Comparison of ENCODE assay signal across 8 cellular contexts in genomic region chr3:172591876-172592771, GRCh38.
DNase-seq lines count a peak whose midpoint lies in the region; ATAC-seq and FAIRE-seq lines count a peak whose summit lies in the region.

No MANE protein-coding gene starts in this region.

- peaks cover 32% of the 10 kb centered on the region for H3K36me3 Mint-ChIP-seq in activated naive CD8-positive, alpha-beta T cell treated with anti-CD3 and anti-CD28 coated beads, Interleukin-2, amount 10 ng/mL, durations not matched to agents 7 days and 5 days

- H3K4me1 Mint-ChIP-seq in activated naive CD8-positive, alpha-beta T cell treated with anti-CD3 and anti-CD28 coated beads, Interleukin-2, amount 10 ng/mL, durations not matched to agents 7 days and 5 days = peaks cover 74% of the 10 kb centered on the region

- peak; percentile 98 for FAIRE-seq in GM18507 (lab: Jason Lieb, UNC)

- peaks cover 18% of the 10 kb centered on the region for H3K9me3 Mint-ChIP-seq in activated naive CD8-positive, alpha-beta T cell treated with anti-CD3 and anti-CD28 coated beads, Interleukin-2, amount 10 ng/mL, durations not matched to agents 7 days and 5 days

- H3K4me3 Mint-ChIP-seq in activated naive CD8-positive, alpha-beta T cell treated with anti-CD3 and anti-CD28 coated beads, Interleukin-2, amount 10 ng/mL, durations not matched to agents 7 days and 5 days = peak overlapping the region; percentile 67

- peak; percentile 85 for ATAC-seq in HG02852 (IDR thresholded peaks at IDR 0.05; ENCODE audit: unreplicated experiment)
- ATAC-seq in activated naive CD8-positive, alpha-beta T cell treated with anti-CD3 and anti-CD28 coated beads, Interleukin-2, amount 10 ng/mL, durations not matched to agents 7 days and 5 days (ENCODE audit: low read depth) = peak; percentile 78

- POLR2A ChIA-PET in activated naive CD8-positive, alpha-beta T cell treated with anti-CD3 and anti-CD28 coated beads, Interleukin-2, amount 10 ng/mL, durations not matched to agents 7 days and 5 days (lab: Charles Lee) = interaction anchor here (0.6 to 9.0 kb wide), 14 partner anchors 8 to 1538 kb away, joined by 3 to 214 read pairs (median 6); partner anchors contain the start of gene TNFSF10

- DNase-seq in GM18507 (ENCODE audit: extremely low spot score, insufficient read length, low read depth) (peak; percentile 65), T-helper 1 cell (peak; percentile 50 to 92 (median 65)), HuH-7.5 (ENCODE audit: low spot score) (no peak), SKM-1 treated with dmso at 0.1 percent for 144 hours (lab: John Stamatoyannopoulos, UW; ENCODE audit: unreplicated experiment) (no peak), cerebellar cortex (ENCODE audit: low spot score) (no peak)
- peak; percentile 81 for DNase-seq in activated naive CD8-positive, alpha-beta T cell treated with anti-CD3 and anti-CD28 coated beads, Interleukin-2, amount 10 ng/mL, durations not matched to agents 7 days and 5 days
- DNase-seq in stimulated activated CD8-positive, alpha-beta memory T cell treated with anti-CD3 and anti-CD28 coated beads, Interleukin-15, amount 100 ng/mL, for 24 hours (ENCODE audit: low read depth) = peak; percentile 23

- peak overlapping the region; percentile 88 for H3K27ac Mint-ChIP-seq in activated naive CD8-positive, alpha-beta T cell treated with anti-CD3 and anti-CD28 coated beads, Interleukin-2, amount 10 ng/mL, durations not matched to agents 7 days and 5 days

- H3K27me3 Mint-ChIP-seq in activated naive CD8-positive, alpha-beta T cell treated with anti-CD3 and anti-CD28 coated beads, Interleukin-2, amount 10 ng/mL, durations not matched to agents 7 days and 5 days = no peaks in the 10 kb centered on the region

Comparison
In these comparisons a context has a peak if more than half of its experiments do, and no peak if none do; other contexts are left out.
1. DNase-seq: peak in GM18507 (single experiment), T-helper 1 cell (5 of 5), activated naive CD8-positive, alpha-beta T cell treated with anti-CD3 and anti-CD28 coated beads, Interleukin-2, amount 10 ng/mL, durations not matched to agents 7 days and 5 days (single experiment) and stimulated activated CD8-positive, alpha-beta memory T cell treated with anti-CD3 and anti-CD28 coated beads, Interleukin-15, amount 100 ng/mL, for 24 hours (single experiment); none in HuH-7.5 (single experiment), SKM-1 treated with dmso at 0.1 percent for 144 hours (single experiment) and cerebellar cortex (single experiment).